ENCODE assay signal across 23 cellular contexts in the genomic region with DNA sequence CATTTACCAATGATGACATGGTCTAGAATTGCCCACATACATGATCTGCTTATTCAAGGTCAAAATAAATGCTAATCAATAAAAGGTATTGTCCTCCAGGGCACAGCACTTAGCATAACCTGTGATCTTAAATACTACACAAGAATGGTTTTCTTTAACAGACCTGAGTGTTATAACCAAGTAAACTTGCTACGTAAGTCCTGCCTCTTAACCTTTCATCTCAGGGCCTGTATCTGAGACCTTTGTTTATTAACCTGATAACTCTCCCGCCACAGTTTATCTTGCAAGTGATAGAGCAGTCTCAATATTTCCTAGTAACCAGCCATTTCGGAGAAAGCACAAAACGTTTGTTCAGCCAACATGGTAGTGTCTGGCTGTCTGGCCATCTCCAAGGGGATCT.
"Had no signal": no experiment of that assay in that cellular context is flagged by ENCODE, and none has a peak within 500 bp of the region (broad histone marks: within the 10 kb centered on the region; RNA-seq: fewer than 3 reads in every experiment).

No MANE protein-coding gene starts in this region.

- H3K4me3 ChIP-seq: MG63, SJCRH30 had no signal

- H3K4me3 Mint-ChIP-seq: activated CD4-positive, alpha-beta T cell treated with anti-CD3 and anti-CD28 coated beads for 36 hours; activated CD8-positive, alpha-beta T cell treated with anti-CD3 and anti-CD28 coated beads for 36 hours; activated naive CD8-positive, alpha-beta T cell had no signal

- H3K4me2 ChIP-seq: SK-N-SH had no signal

- H3K9me3 Mint-ChIP-seq: activated CD8-positive, alpha-beta T cell treated with anti-CD3 and anti-CD28 coated beads for 36 hours had no signal

- H3K27me3 Mint-ChIP-seq: activated CD4-positive, alpha-beta T cell treated with anti-CD3 and anti-CD28 coated beads for 36 hours; activated CD8-positive, alpha-beta T cell treated with anti-CD3 and anti-CD28 coated beads for 36 hours; activated naive CD8-positive, alpha-beta T cell had no signal

- H3K27ac ChIP-seq: WERI-Rb-1 had no signal

- H3K36me3 Mint-ChIP-seq: activated naive CD8-positive, alpha-beta T cell had no signal

- H3K9ac ChIP-seq: SK-N-SH had no signal

- H3K27ac Mint-ChIP-seq: activated CD4-positive, alpha-beta T cell treated with anti-CD3 and anti-CD28 coated beads for 36 hours; activated CD8-positive, alpha-beta T cell treated with anti-CD3 and anti-CD28 coated beads for 36 hours; activated naive CD8-positive, alpha-beta T cell had no signal

- ATAC-seq: activated CD4-positive, alpha-beta T cell treated with anti-CD3 and anti-CD28 coated beads for 36 hours; activated CD8-positive, alpha-beta T cell treated with anti-CD3 and anti-CD28 coated beads for 36 hours; Panc1; Right ventricle myocardium inferior had no signal

- H3K9me3 ChIP-seq: MG63, SJCRH30, SK-N-SH had no signal

- DNase-seq: activated CD4-positive, alpha-beta T cell treated with anti-CD3 and anti-CD28 coated beads for 36 hours; activated CD8-positive, alpha-beta memory T cell treated with anti-CD3 and anti-CD28 coated beads, Interleukin-2, amount 50 U/mL, for 4 hours; activated CD8-positive, alpha-beta T cell treated with anti-CD3 and anti-CD28 coated beads for 36 hours; activated effector memory CD4-positive, alpha-beta T cell treated with Interleukin-2 at 50 U/mL for 16 hours; activated naive CD4-positive, alpha-beta T cell; cerebellar nuclear complex; MG63; MV-4-11; NCI-H1092 treated with DMSO at 0.1 percent for 48 hours; NCI-H1417 treated with DMSO at 0.1 percent for 48 hours; NCI-H187 treated with DMSO at 0.1 percent for 48 hours; NCI-H2081 treated with DMSO at 0.1 percent for 48 hours; NCI-H446; NCI-H524; NCI-H774; RPMI8226; SJCRH30; SK-N-SH; T-helper 1 cell; WERI-Rb-1 had no signal

- H3K27me3 ChIP-seq: MG63, SJCRH30 had no signal

- H3K36me3 ChIP-seq: MG63, SJCRH30, WERI-Rb-1 had no signal
